Comparison of ENCODE assay signal across 11 cellular contexts in genomic region chr14:52351191-52351560, GRCh38. TPM values are rescaled to one million over a fixed set of nuclear protein-coding genes. Genes with fewer than 3 reads are reported as not detected.
DNase-seq lines count a peak whose midpoint lies in the region; ATAC-seq and TF ChIP-seq lines count a peak whose summit lies in the region.
"Had no signal": no experiment of that assay in that cellular context is flagged by ENCODE, and none has a peak within 500 bp of the region (broad histone marks: within the 10 kb centered on the region; RNA-seq: fewer than 3 reads in every experiment).

No MANE protein-coding gene starts in this region.

- no peaks in the 10 kb centered on the region for H3K79me2 ChIP-seq in smooth muscle cell (ENCODE audit: low read depth)

- no peak for TF ChIP-seq CTCF in smooth muscle cell (IDR thresholded peaks at IDR 0.05; ENCODE audit: borderline replicate concordance, insufficient read depth, poor library complexity, severe bottlenecking)

- peak overlapping the region; percentile 89 for H3K27ac ChIP-seq in smooth muscle cell (ENCODE audit: low read depth)
- H3K27ac ChIP-seq: HL-60 had no signal

- DNase-seq in DMS79 treated with DMSO at 0.1 percent for 48 hours (lab: John Stamatoyannopoulos, UW) (peak; percentile 29), DMS79 (lab: John Stamatoyannopoulos, UW) (no peak), immature natural killer cell (no peak), smooth muscle cell (lab: John Stamatoyannopoulos, UW; ENCODE audit: unreplicated experiment) (no peak), RPMI8226 (no peak), NCI-H345 (lab: John Stamatoyannopoulos, UW) (no peak)
- no peak for DNase-seq in activated T-helper 1 cell treated with anti-CD3 and anti-CD28 coated beads, Interleukin-12 subunit alpha, Interleukin-12 subunit beta, Interleukin-2, Interleukin-4 antibody, amounts not matched to agents 30 ng/mL and 10 ng/mL and 1 ng/mL, durations not matched to agents 14 hours and 24 hours and 36 hours (ENCODE audit: low spot score)
- DNase-seq: activated naive CD4-positive, alpha-beta T cell treated with anti-CD3 and anti-CD28 coated beads for 36 hours; substantia nigra had no signal

- H3K4me1 Mint-ChIP-seq in activated T-helper 1 cell treated with anti-CD3 and anti-CD28 coated beads, Interleukin-12 subunit alpha, Interleukin-12 subunit beta, Interleukin-2, Interleukin-4 antibody, amounts not matched to agents 30 ng/mL and 10 ng/mL and 1 ng/mL, durations not matched to agents 14 hours and 24 hours and 36 hours (ENCODE audit: low read depth): peaks cover 73% of the 10 kb centered on the region
- H3K4me1 Mint-ChIP-seq in immature natural killer cell: peaks cover 83 to 88% of the 10 kb centered on the region in 2 donors

- no peak overlapping the region for H2AFZ ChIP-seq in smooth muscle cell (ENCODE audit: low read depth)

- no peaks in the 10 kb centered on the region for H3K27me3 ChIP-seq in smooth muscle cell (ENCODE audit: low read depth)

- no peaks in the 10 kb centered on the region for H3K9me3 ChIP-seq in smooth muscle cell (replicated peaks; ENCODE audit: low read depth)

- H3K27me3 Mint-ChIP-seq in activated T-helper 1 cell treated with anti-CD3 and anti-CD28 coated beads, Interleukin-12 subunit alpha, Interleukin-12 subunit beta, Interleukin-2, Interleukin-4 antibody, amounts not matched to agents 30 ng/mL and 10 ng/mL and 1 ng/mL, durations not matched to agents 14 hours and 24 hours and 36 hours (ENCODE audit: insufficient read depth): no peaks in the 10 kb centered on the region
- H3K27me3 Mint-ChIP-seq in immature natural killer cell (ENCODE audit: low read depth in 3 of 3): peaks cover 0 to 8% (median 8%) of the 10 kb centered on the region in 3 donors

- peak overlapping the region; percentile 35 for H3K4me2 ChIP-seq in smooth muscle cell

- no peaks in the 10 kb centered on the region for H3K9me3 Mint-ChIP-seq in activated T-helper 1 cell treated with anti-CD3 and anti-CD28 coated beads, Interleukin-12 subunit alpha, Interleukin-12 subunit beta, Interleukin-2, Interleukin-4 antibody, amounts not matched to agents 30 ng/mL and 10 ng/mL and 1 ng/mL, durations not matched to agents 14 hours and 24 hours and 36 hours
- H3K9me3 Mint-ChIP-seq in immature natural killer cell: no peaks in the 10 kb centered on the region
- H3K9me3 Mint-ChIP-seq: activated naive CD4-positive, alpha-beta T cell treated with anti-CD3 and anti-CD28 coated beads for 36 hours had no signal

- H4K20me1 ChIP-seq in smooth muscle cell (ENCODE audit: low read depth): no peaks in the 10 kb centered on the region

- H3K9ac ChIP-seq in smooth muscle cell (ENCODE audit: low read depth): peak overlapping the region; percentile 61

- intact Hi-C loops in activated T-helper 1 cell treated with anti-CD3 and anti-CD28 coated beads, Interleukin-12 subunit alpha, Interleukin-12 subunit beta, Interleukin-2, Interleukin-4 antibody, amounts not matched to agents 30 ng/mL and 10 ng/mL and 1 ng/mL, durations not matched to agents 14 hours and 24 hours and 36 hours (cut with micrococcal nuclease): no loop called here

- H3K4me3 ChIP-seq in smooth muscle cell: no peak overlapping the region

- ATAC-seq in GM21360 (IDR thresholded peaks at IDR 0.05; ENCODE audit: unreplicated experiment): no peak

- H3K27ac Mint-ChIP-seq in activated T-helper 1 cell treated with anti-CD3 and anti-CD28 coated beads, Interleukin-12 subunit alpha, Interleukin-12 subunit beta, Interleukin-2, Interleukin-4 antibody, amounts not matched to agents 30 ng/mL and 10 ng/mL and 1 ng/mL, durations not matched to agents 14 hours and 24 hours and 36 hours: peak overlapping the region; percentile 96
- H3K27ac Mint-ChIP-seq in immature natural killer cell: peak overlapping the region; percentile 87 to 97 (median 95)

- 11% methylated on average over 5 of the region's 5 CpGs for WGBS in smooth muscle cell (ENCODE audit: low lambda C conversion rate)

- H3K36me3 ChIP-seq in smooth muscle cell (ENCODE audit: low read depth): no peaks in the 10 kb centered on the region

- peak overlapping the region; percentile 75 for H3K4me3 Mint-ChIP-seq in activated T-helper 1 cell treated with anti-CD3 and anti-CD28 coated beads, Interleukin-12 subunit alpha, Interleukin-12 subunit beta, Interleukin-2, Interleukin-4 antibody, amounts not matched to agents 30 ng/mL and 10 ng/mL and 1 ng/mL, durations not matched to agents 14 hours and 24 hours and 36 hours
- peak overlapping the region; percentile 66 to 88 (median 81) for H3K4me3 Mint-ChIP-seq in immature natural killer cell
- H3K4me3 Mint-ChIP-seq: activated naive CD4-positive, alpha-beta T cell treated with anti-CD3 and anti-CD28 coated beads for 36 hours had no signal

- peaks cover 17% of the 10 kb centered on the region for H3K4me1 ChIP-seq in smooth muscle cell (ENCODE audit: low read depth)

- peaks cover 12% of the 10 kb centered on the region for H3K36me3 Mint-ChIP-seq in activated T-helper 1 cell treated with anti-CD3 and anti-CD28 coated beads, Interleukin-12 subunit alpha, Interleukin-12 subunit beta, Interleukin-2, Interleukin-4 antibody, amounts not matched to agents 30 ng/mL and 10 ng/mL and 1 ng/mL, durations not matched to agents 14 hours and 24 hours and 36 hours (ENCODE audit: low read depth)
- H3K36me3 Mint-ChIP-seq in immature natural killer cell: peaks cover 4 to 5% (median 4%) of the 10 kb centered on the region in 3 donors

- H3F3A ChIP-seq in smooth muscle cell (ENCODE audit: low read depth): peaks cover 25% of the 10 kb centered on the region

RNA-seq across cellular contexts. Expression of gene PTGER2, which starts 37.1 kb away (rescaled TPM):
- total RNA-seq in activated T-helper 1 cell treated with anti-CD3 and anti-CD28 coated beads, Interleukin-12 subunit alpha, Interleukin-12 subunit beta, Interleukin-2, Interleukin-4 antibody, amounts not matched to agents 30 ng/mL and 10 ng/mL and 1 ng/mL, durations not matched to agents 14 hours and 24 hours and 36 hours: 67.4 and 67.9 TPM in 2 replicates
- polyA plus RNA-seq in immature natural killer cell (100 to 1,000 TPM; 154 to 252 (median 250) TPM), smooth muscle cell (23.2 and 24.6 TPM in 2 replicates)
- 17.7 and 36.4 TPM in 2 replicates for total RNA-seq in smooth muscle cell
